8 cellular contexts compared by ENCODE assay signal in the genomic region with DNA sequence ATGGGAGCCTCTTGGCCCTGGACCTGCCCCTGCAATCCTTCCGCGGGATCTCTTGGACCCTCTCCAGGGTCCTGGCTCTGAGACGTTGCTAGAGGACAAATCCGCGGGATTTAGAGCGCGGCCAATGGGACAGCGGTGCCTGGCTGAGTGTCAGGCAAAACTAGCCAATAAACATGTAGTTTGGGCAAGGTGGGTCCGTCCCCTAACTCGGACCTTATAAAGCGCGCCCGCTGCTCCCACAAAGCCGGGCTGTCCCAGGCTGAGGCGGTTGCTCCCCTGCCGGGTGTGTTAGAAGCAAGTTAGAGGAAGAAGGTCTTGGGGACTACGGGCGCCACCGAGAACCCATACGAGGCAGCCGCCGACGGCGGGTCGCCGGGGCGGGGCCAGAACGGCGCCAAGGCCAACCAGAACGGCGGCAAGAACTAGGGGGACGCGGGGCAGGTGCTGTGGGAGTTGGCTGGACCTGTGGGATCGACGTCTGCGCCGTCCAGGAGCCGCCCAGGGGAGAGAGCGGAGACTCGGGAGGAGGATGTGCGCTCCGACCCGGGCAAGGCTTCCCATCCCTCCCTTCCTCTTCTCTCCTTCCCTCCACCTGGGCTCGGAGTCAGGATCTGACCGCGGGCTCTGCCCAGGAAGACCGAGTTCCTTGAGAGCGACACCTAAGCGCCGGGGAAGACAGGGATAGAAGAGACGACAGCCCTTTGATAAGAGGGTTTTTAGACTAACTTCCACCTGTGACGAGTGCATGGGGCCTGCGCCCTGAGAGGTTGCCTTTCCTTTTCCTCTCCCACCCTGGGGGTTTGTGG. TPM values are rescaled to one million over a fixed set of nuclear protein-coding genes. Genes with fewer than 3 reads are reported as not detected.
A peak's percentile ranks its signal among the peaks of the same experiment; 100 is the strongest.
DNase-seq lines count a peak whose midpoint lies in the region; ATAC-seq, FAIRE-seq and TF ChIP-seq lines count a peak whose summit lies in the region.

No MANE protein-coding gene starts in this region.

- in situ Hi-C loops in HepG2 (cut with HindIII; ENCODE audit: extremely low pct_ligation_motif_present, low pct_unique_long_range_greater_than_20kb): loop anchor here (5.0 to 25.0 kb wide), 4 partner anchors 67 to 502 kb away; a partner anchor contains a TSS

- H3K27ac ChIP-seq in duodenal mucosa (ENCODE audit: low read depth, low read length) (peak overlapping the region; percentile 26), HepG2 (ENCODE audit: extremely low read length, insufficient read depth, low read length) (peak overlapping the region; percentile 64)

- no peak overlapping the region for H3K4me3 Mint-ChIP-seq in CD14-positive monocyte
- no peak overlapping the region for H3K4me3 Mint-ChIP-seq in activated CD4-positive, alpha-beta T cell treated with anti-CD3 and anti-CD28 coated beads, Interleukin-2, amount 10 ng/mL, durations not matched to agents 24 days and 14 days

- DNase-seq in CD14-positive monocyte (ENCODE audit: low spot score): peak; percentile 49
- peak; percentile 92 for DNase-seq in NCI-H460 (ENCODE audit: extremely low read depth, low read depth)
- DNase-seq in activated CD4-positive, alpha-beta T cell treated with anti-CD3 and anti-CD28 coated beads, Interleukin-2, amount 10 ng/mL, durations not matched to agents 24 days and 14 days: peak; percentile 93
- peak; percentile 97 for DNase-seq in HepG2 (ENCODE audit: low spot score)
- DNase-seq in stimulated activated CD4-positive, alpha-beta T cell treated with anti-CD3 and anti-CD28 coated beads, Interleukin-2, amount 100 ng/mL, for 4 hours (ENCODE audit: low read depth): peak; percentile 13

- peaks cover 26% of the 10 kb centered on the region for H3K79me2 ChIP-seq in HepG2 (ENCODE audit: insufficient read depth, low read length)

- peaks cover 27 to 28% of the 10 kb centered on the region in 2 donors for H3K4me1 ChIP-seq in duodenal mucosa (ENCODE audit: control insufficient read depth in 1 of 2, insufficient read depth in 2 of 2, low read length in 2 of 2)
- H3K4me1 ChIP-seq in HepG2 (ENCODE audit: insufficient read depth, low read length): peaks cover 50% of the 10 kb centered on the region

- peak; percentile 67 for FAIRE-seq in HepG2 (lab: Jason Lieb, UNC)

- H3K9me3 ChIP-seq in duodenal mucosa (ENCODE audit: control insufficient read depth in 1 of 2, low read length in 2 of 2) (no peaks in the 10 kb centered on the region), HepG2 (ENCODE audit: low read length) (no peaks in the 10 kb centered on the region)

- H3K27me3 Mint-ChIP-seq in CD14-positive monocyte (ENCODE audit: low read depth in 3 of 3): peaks cover under 1 to 11% (median 7%) of the 10 kb centered on the region in 3 donors
- no peaks in the 10 kb centered on the region for H3K27me3 Mint-ChIP-seq in activated CD4-positive, alpha-beta T cell treated with anti-CD3 and anti-CD28 coated beads, Interleukin-2, amount 10 ng/mL, durations not matched to agents 24 days and 14 days

- H3K4me2 ChIP-seq in HepG2 (ENCODE audit: low read depth, low read length): peak overlapping the region; percentile 95

- peak; percentile 96 to 98 for TF ChIP-seq POLR2A in HepG2 (IDR thresholded peaks at IDR 0.05; ENCODE audit: insufficient read depth in 1 of 2, low read depth in 2 of 2, low read length in 2 of 2)

- H2AFZ ChIP-seq in HepG2 (ENCODE audit: low read length): peak overlapping the region; percentile 42

- CTCF ChIA-PET in HepG2 (lab: Yijun Ruan, JAX; ENCODE audit: low intra/inter-chr PET ratio, low total read pairs): interaction anchor here (0.6 to 4.6 kb wide), 13 partner anchors 12 to 820 kb away, joined by 3 to 79 read pairs (median 5); a partner anchor contains a TSS

- no peaks in the 10 kb centered on the region for H4K20me1 ChIP-seq in HepG2 (ENCODE audit: insufficient read depth, low read length)

- no peak; a peak in 1 of 4 replicates for TF ChIP-seq EP300 in HepG2 (IDR thresholded peaks at IDR 0.05; ENCODE audit: low read depth in 2 of 2, low read length in 2 of 2)
- 0 out of 2 replicates have a peak, but pooled peaks have one; percentile 15 for TF ChIP-seq EP300 in HepG2 (CRISPR knock-in tag; IDR thresholded peaks at IDR 0.05; ENCODE audit: borderline replicate concordance)

- H3K36me3 Mint-ChIP-seq in CD14-positive monocyte: no peaks in the 10 kb centered on the region
- H3K36me3 Mint-ChIP-seq in activated CD4-positive, alpha-beta T cell treated with anti-CD3 and anti-CD28 coated beads, Interleukin-2, amount 10 ng/mL, durations not matched to agents 24 days and 14 days (ENCODE audit: low read depth): no peaks in the 10 kb centered on the region

- WGBS in HepG2 (ENCODE audit: low lambda C conversion rate): under 1% methylated on average over 28 of the region's 53 CpGs

- no peaks in the 10 kb centered on the region for H3K36me3 ChIP-seq in duodenal mucosa (ENCODE audit: control insufficient read depth in 1 of 2, insufficient read depth in 2 of 2, low read length in 2 of 2)
- peaks cover 0 to 1% of the 10 kb centered on the region in 2 experiments; a peak in 1 of 5 replicates for H3K36me3 ChIP-seq in HepG2 (replicated peaks in 1 of 2; ENCODE audit: control insufficient read depth in 1 of 2, insufficient read depth in 2 of 2, low read length in 2 of 2)

- TF ChIP-seq RAD21 in HepG2 (CRISPR knock-in tag; IDR thresholded peaks at IDR 0.05): peak; percentile 40

- peaks cover 14% of the 10 kb centered on the region for H3K4me1 Mint-ChIP-seq in CD14-positive monocyte
- peaks cover 4% of the 10 kb centered on the region for H3K4me1 Mint-ChIP-seq in activated CD4-positive, alpha-beta T cell treated with anti-CD3 and anti-CD28 coated beads, Interleukin-2, amount 10 ng/mL, durations not matched to agents 24 days and 14 days

- intact Hi-C loops in CD14-positive monocyte (cut with micrococcal nuclease): loop anchor here (2.0 to 10.0 kb wide), 3 partner anchors 90 to 360 kb away; a partner anchor contains a TSS
- intact Hi-C loops in activated CD4-positive, alpha-beta T cell treated with anti-CD3 and anti-CD28 coated beads, Interleukin-2, amount 10 ng/mL, durations not matched to agents 24 days and 14 days (cut with micrococcal nuclease): loop anchor here (1.0 to 10.0 kb wide), 6 partner anchors 88 to 600 kb away; a partner anchor contains a TSS
- intact Hi-C loops in HepG2 (cut with micrococcal nuclease; ENCODE audit: unreplicated experiment): loop anchor here (1.0 to 10.0 kb wide), 3 partner anchors 66 to 380 kb away; a partner anchor contains a TSS

- POLR2A ChIA-PET in HepG2 (lab: Yijun Ruan, JAX): interaction anchor here (0.8 to 1.5 kb wide), 6 partner anchors 12 to 245 kb away, joined by 3 to 7 read pairs (median 4); a partner anchor contains a TSS

- ATAC-seq in GM19328 (IDR thresholded peaks at IDR 0.05; ENCODE audit: unreplicated experiment) (peak; percentile 91), HG03442 (IDR thresholded peaks at IDR 0.05; ENCODE audit: unreplicated experiment) (peak; percentile 91), HepG2 (peak; percentile 96)

- no peaks in the 10 kb centered on the region for H3K9me3 Mint-ChIP-seq in CD14-positive monocyte
- no peaks in the 10 kb centered on the region for H3K9me3 Mint-ChIP-seq in activated CD4-positive, alpha-beta T cell treated with anti-CD3 and anti-CD28 coated beads, Interleukin-2, amount 10 ng/mL, durations not matched to agents 24 days and 14 days

- BruUV-seq in HepG2 (replicated peaks; lab: Mats Ljungman, UMichigan): TSS peak; percentile 74

- TF ChIP-seq CTCF in CD14-positive monocyte (IDR thresholded peaks at IDR 0.05) (no peak), HepG2 (CRISPR knock-in tag; IDR thresholded peaks at IDR 0.05) (no peak)

- no peak overlapping the region for H3K27ac Mint-ChIP-seq in CD14-positive monocyte
- H3K27ac Mint-ChIP-seq in activated CD4-positive, alpha-beta T cell treated with anti-CD3 and anti-CD28 coated beads, Interleukin-2, amount 10 ng/mL, durations not matched to agents 24 days and 14 days: no peak overlapping the region

- H3K4me3 ChIP-seq in duodenal mucosa (ENCODE audit: low read depth in 1 of 2, low read length in 2 of 2): peak overlapping the region; percentile 86 to 89
- peak overlapping the region; percentile 72 to 89 (median 89) for H3K4me3 ChIP-seq in HepG2 (replicated peaks in 1 of 3; ENCODE audit: insufficient read depth in 1 of 3, low read depth in 2 of 3, low read length in 3 of 3)

- H3K9ac ChIP-seq in duodenal mucosa (ENCODE audit: low read depth in 1 of 2, low read length in 2 of 2) (peak overlapping the region; percentile 80 to 81), HepG2 (ENCODE audit: insufficient read depth, low read depth, low read length) (peak overlapping the region; percentile 69)

- H3K27me3 ChIP-seq in duodenal mucosa (ENCODE audit: control insufficient read depth in 1 of 2, insufficient read depth in 2 of 2, low read length in 2 of 2) (no peaks in the 10 kb centered on the region), HepG2 (ENCODE audit: control insufficient read depth in 1 of 2, insufficient read depth in 2 of 2, low read length in 2 of 2) (no peaks in the 10 kb centered on the region; a peak in 1 of 5 replicates)

RNA-seq across cellular contexts. Expression of a gene that starts 6.5 kb away (rescaled TPM):
- under 1 TPM; 0.20 to 0.23 TPM for polyA plus RNA-seq in CD14-positive monocyte
- total RNA-seq in NCI-H460 (2014; rRNA removed; shearing (Covaris generic)): 14.4 and 18.6 TPM in 2 replicates
- polyA plus RNA-seq in NCI-H460 (2014; cell fraction: nucleus; rRNA removed): 34.1 and 39.2 TPM in 2 replicates
- total RNA-seq in activated CD4-positive, alpha-beta T cell treated with anti-CD3 and anti-CD28 coated beads, Interleukin-2, amount 10 ng/mL, durations not matched to agents 24 days and 14 days: 12.7 and 13.0 TPM in 2 replicates
- total RNA-seq in HepG2 (2016; rRNA removed; fragmentation: Illumina TruSeq; extraction: Trizol): 73.7 and 78.0 TPM in 2 replicates
- 23.2 and 27.5 TPM in 2 replicates for total RNA-seq in HepG2 (2016; cell fraction: cytosol; rRNA removed; fragmentation: Illumina TruSeq; extraction: Trizol; ENCODE audit: low read depth)
- total RNA-seq in HepG2 (2016; cell fraction: insoluble cytoplasmic fraction; rRNA removed; fragmentation: Illumina TruSeq; extraction: Trizol): 70.9 and 77.3 TPM in 2 replicates
- 39.5 and 43.5 TPM in 2 replicates for total RNA-seq in HepG2 (2016; cell fraction: membrane; rRNA removed; fragmentation: Illumina TruSeq; extraction: Trizol)
- total RNA-seq in HepG2 (2016; cell fraction: nucleus; rRNA removed; fragmentation: Illumina TruSeq; extraction: Trizol): 44.6 and 52.8 TPM in 2 replicates
- polyA plus RNA-seq in HepG2 (2011; rRNA removed): 18.2 and 24.6 TPM in 2 replicates
- polyA plus RNA-seq in HepG2 (2011; cell fraction: cytosol; rRNA removed): 19.6 and 31.0 TPM in 2 replicates
- polyA plus RNA-seq in HepG2 (2011; cell fraction: nucleus; rRNA removed): 7.1 and 9.9 TPM in 2 replicates
- polyA plus RNA-seq in HepG2 (2012): 18.4 and 26.2 TPM in 2 replicates
- 23.3 and 32.1 TPM in 2 replicates for polyA plus RNA-seq in HepG2 (2016; cell fraction: cytosol; fragmentation: Illumina TruSeq; extraction: Trizol; ENCODE audit: low read depth)
- 85.0 and 85.6 TPM in 2 replicates for polyA plus RNA-seq in HepG2 (2016; cell fraction: insoluble cytoplasmic fraction; fragmentation: Illumina TruSeq; extraction: Trizol; ENCODE audit: low read depth)
- polyA plus RNA-seq in HepG2 (2016; cell fraction: membrane; fragmentation: Illumina TruSeq; extraction: Trizol; ENCODE audit: low read depth): 39.5 and 42.3 TPM in 2 replicates
- 84.3 and 97.3 TPM in 2 replicates for polyA plus RNA-seq in HepG2 (2016; cell fraction: nucleus; fragmentation: Illumina TruSeq; extraction: Trizol; ENCODE audit: insufficient read depth, low read depth)
- 4.1 and 10.8 TPM in 2 replicates for polyA minus RNA-seq in HepG2 (2011; rRNA and poly(A)+ RNA removed; ENCODE audit: low replicate concordance)
- 4.7 and 5.7 TPM in 2 replicates for polyA minus RNA-seq in HepG2 (2011; cell fraction: cytosol; rRNA and poly(A)+ RNA removed)
- polyA minus RNA-seq in HepG2 (2011; cell fraction: nucleus; rRNA and poly(A)+ RNA removed): 3.7 and 4.6 TPM in 2 replicates

Comparison
In these comparisons a context has a peak if more than half of its experiments do, and no peak if none do; other contexts are left out.
1. Peak in every context shown above with its lines: DNase-seq, ATAC-seq, H3K4me3 ChIP-seq and H3K27ac ChIP-seq.
2. DNase-seq: peak in every context shown above with its lines; median percentile 97 in HepG2; 93 in activated CD4-positive, alpha-beta T cell treated with anti-CD3 and anti-CD28 coated beads, Interleukin-2, amount 10 ng/mL, durations not matched to agents 24 days and 14 days; 92 in NCI-H460; 49 in CD14-positive monocyte; 13 in stimulated activated CD4-positive, alpha-beta T cell treated with anti-CD3 and anti-CD28 coated beads, Interleukin-2, amount 100 ng/mL, for 4 hours.